8 cellular contexts compared by ENCODE assay signal in genomic region chr7:76166404-76167255, GRCh38. TPM values are rescaled to one million over a fixed set of nuclear protein-coding genes. Genes with fewer than 3 reads are reported as not detected.
DNase-seq lines count a peak whose midpoint lies in the region; ATAC-seq, FAIRE-seq and TF ChIP-seq lines count a peak whose summit lies in the region.

No MANE protein-coding gene starts in this region.

- peak overlapping the region; percentile 67 to 73 for H3K4me3 ChIP-seq in HCT116 (replicated peaks in 1 of 2; ENCODE audit: low read depth in 1 of 2, low read length in 2 of 2)
- H3K4me3 ChIP-seq in neuron (ENCODE audit: low read length), result peak overlapping the region; percentile 67
- peak overlapping the region; percentile 78 to 87 for H3K4me3 ChIP-seq in stomach smooth muscle (ENCODE audit: low read length in 2 of 2)

- TF ChIP-seq POLR2A in HCT116 (IDR thresholded peaks at IDR 0.05; ENCODE audit: borderline replicate concordance, extremely low read depth, insufficient read depth, insufficient read length), result peak; percentile 75

- FAIRE-seq in frontal cortex (lab: Jason Lieb, UNC), result no peak

- no peaks in the 10 kb centered on the region for H3K36me3 ChIP-seq in HCT116 (ENCODE audit: control insufficient read depth in 1 of 2, insufficient read depth in 2 of 2, low read length in 2 of 2)
- no peaks in the 10 kb centered on the region for H3K36me3 ChIP-seq in neuron (ENCODE audit: insufficient read depth, low read length)
- H3K36me3 ChIP-seq in stomach smooth muscle (ENCODE audit: control insufficient read depth in 2 of 2, insufficient read depth in 2 of 2, low read length in 2 of 2), result no peaks in the 10 kb centered on the region

- ATAC-seq in HCT116, result peak; percentile 92

- DNase-seq in GF-D8 (lab: John Stamatoyannopoulos, UW) (peak; percentile 33), HCT116 (ENCODE audit: low read depth, low spot score) (peak; percentile 93), MV-4-11 (lab: John Stamatoyannopoulos, UW) (peak; percentile 91), SK-MEL-5 (ENCODE audit: low read depth, low spot score) (peak; percentile 98), frontal cortex (ENCODE audit: low spot score in 2 of 2) (peak; percentile 88 to 94)
- DNase-seq in activated naive CD4-positive, alpha-beta T cell treated with anti-CD3 and anti-CD28 coated beads, Interleukin-2, amount 10 ng/mL, durations not matched to agents 7 days and 5 days, result peak; percentile 94

- no peaks in the 10 kb centered on the region for H3K79me2 ChIP-seq in HCT116 (ENCODE audit: insufficient read depth, low read length)

- no peak for TF ChIP-seq CTCF in HCT116 (IDR thresholded peaks at IDR 0.05 in 2 of 3, conservative IDR thresholded peaks at IDR 0.05 in 1 of 3; ENCODE audit: borderline replicate concordance in 1 of 3, insufficient read depth in 1 of 3, low read depth in 2 of 3, low read length in 2 of 3)

- no peaks in the 10 kb centered on the region for H3K9me2 ChIP-seq in HCT116 (ENCODE audit: insufficient read depth)

- CTCF ChIA-PET in HCT116 (lab: Charles Lee), result interaction anchor here (1.0 to 1.7 kb wide), 4 partner anchors 12 to 147 kb away, joined by 3 to 5 read pairs (median 4); partner anchors contain the start of genes MDH2 and STYXL1
- CTCF ChIA-PET in activated naive CD4-positive, alpha-beta T cell treated with anti-CD3 and anti-CD28 coated beads, Interleukin-2, amount 10 ng/mL, durations not matched to agents 7 days and 5 days (lab: Charles Lee), result interaction anchor here (1.0 to 3.1 kb wide), 4 partner anchors 11 to 151 kb away, joined by 3 to 20 read pairs (median 4); no protein-coding TSS in a partner anchor

- peak overlapping the region; percentile 80 for H3K4me3 Mint-ChIP-seq in activated naive CD4-positive, alpha-beta T cell treated with anti-CD3 and anti-CD28 coated beads, Interleukin-2, amount 10 ng/mL, durations not matched to agents 7 days and 5 days

- TSS peak; percentile 99 for BruUV-seq in HCT116 (replicated peaks; lab: Mats Ljungman, UMichigan)

- no peaks in the 10 kb centered on the region for H3K9me3 ChIP-seq in HCT116 (ENCODE audit: control insufficient read depth in 1 of 2, insufficient read depth in 1 of 2, low read depth in 1 of 2, low read length in 2 of 2)
- no peaks in the 10 kb centered on the region for H3K9me3 ChIP-seq in neuron (ENCODE audit: low read length)
- H3K9me3 ChIP-seq in stomach smooth muscle (ENCODE audit: control insufficient read depth in 2 of 2, low read length in 2 of 2), result no peaks in the 10 kb centered on the region

- in situ Hi-C loops in SK-MEL-5 (cut with HindIII; ENCODE audit: low pct_unique_long_range_greater_than_20kb, low sequenced_read_pairs), result no loop called here

- peaks cover 2 to 13% of the 10 kb centered on the region in 2 experiments; a peak in 1 of 4 replicates for H3K4me1 ChIP-seq in HCT116 (ENCODE audit: control insufficient read depth in 1 of 2, insufficient read depth in 2 of 2, low read length in 2 of 2)
- no peaks in the 10 kb centered on the region for H3K4me1 ChIP-seq in neuron (ENCODE audit: insufficient read depth, low read length)
- peaks cover 11% of the 10 kb centered on the region for H3K4me1 ChIP-seq in stomach smooth muscle (ENCODE audit: control insufficient read depth, insufficient read depth, low read length)

- H3K27me3 Mint-ChIP-seq in activated naive CD4-positive, alpha-beta T cell treated with anti-CD3 and anti-CD28 coated beads, Interleukin-2, amount 10 ng/mL, durations not matched to agents 7 days and 5 days, result no peaks in the 10 kb centered on the region

- POLR2A ChIA-PET in HCT116 (lab: Charles Lee), result interaction anchor here (0.6 to 1.3 kb wide), 9 partner anchors 12 to 140 kb away, joined by 3 to 5 read pairs (median 3); partner anchors contain the start of genes MDH2 and STYXL1

- H3K9me3 Mint-ChIP-seq in activated naive CD4-positive, alpha-beta T cell treated with anti-CD3 and anti-CD28 coated beads, Interleukin-2, amount 10 ng/mL, durations not matched to agents 7 days and 5 days, result no peaks in the 10 kb centered on the region

- intact Hi-C loops in HCT116 (cut with micrococcal nuclease), result no loop called here

- H3K36me3 Mint-ChIP-seq in activated naive CD4-positive, alpha-beta T cell treated with anti-CD3 and anti-CD28 coated beads, Interleukin-2, amount 10 ng/mL, durations not matched to agents 7 days and 5 days, result no peaks in the 10 kb centered on the region

- H4K20me1 ChIP-seq in HCT116 (ENCODE audit: insufficient read depth), result no peaks in the 10 kb centered on the region

- no peak for TF ChIP-seq RAD21 in HCT116 (IDR thresholded peaks at IDR 0.05; ENCODE audit: low read depth)

- H3K27ac Mint-ChIP-seq in activated naive CD4-positive, alpha-beta T cell treated with anti-CD3 and anti-CD28 coated beads, Interleukin-2, amount 10 ng/mL, durations not matched to agents 7 days and 5 days, result peak overlapping the region; percentile 84

- RAD21 ChIA-PET in HCT116 (lab: Charles Lee; ENCODE audit: low non-redundant PET in 1 of 2, low total read pairs in 2 of 2, uncharacterized antibody in 2 of 2, unreplicated experiment in 2 of 2), result no interaction called here

- H3K27ac ChIP-seq in HCT116 (ENCODE audit: low read depth, low read length), result peak overlapping the region; percentile 56
- H3K27ac ChIP-seq in stomach smooth muscle (ENCODE audit: low read length), result peak overlapping the region; percentile 87

- H3K4me1 Mint-ChIP-seq in activated naive CD4-positive, alpha-beta T cell treated with anti-CD3 and anti-CD28 coated beads, Interleukin-2, amount 10 ng/mL, durations not matched to agents 7 days and 5 days, result peaks cover 11% of the 10 kb centered on the region

- H3K27me3 ChIP-seq in HCT116 (ENCODE audit: insufficient read depth, low read length) (no peaks in the 10 kb centered on the region), neuron (ENCODE audit: insufficient read depth, low read length) (no peaks in the 10 kb centered on the region), stomach smooth muscle (ENCODE audit: control insufficient read depth in 1 of 2, insufficient read depth in 2 of 2, low read length in 2 of 2) (no peaks in the 10 kb centered on the region)

- H2AFZ ChIP-seq in HCT116 (ENCODE audit: low read depth, low read length, poor library complexity, severe bottlenecking) (peak overlapping the region; percentile 90), neuron (ENCODE audit: low read depth, low read length) (peak overlapping the region; percentile 65)

- peak overlapping the region; percentile 93 for H3K4me2 ChIP-seq in HCT116 (ENCODE audit: low read length)

- peak overlapping the region; percentile 72 for H3K9ac ChIP-seq in HCT116 (ENCODE audit: low read length)
- peak overlapping the region; percentile 73 to 83 for H3K9ac ChIP-seq in stomach smooth muscle (ENCODE audit: low read length in 2 of 2)

TF ChIP-seq in HCT116, 20 proteins besides CTCF, POLR2A, EP300 and RAD21:
- peak; percentile 36 for TF ChIP-seq TCF7L2 (IDR thresholded peaks at IDR 0.05; ENCODE audit: borderline replicate concordance, extremely low read depth, insufficient read depth, insufficient read length)
- no peak for TF ChIP-seq FOSL1 (IDR thresholded peaks at IDR 0.05; ENCODE audit: low read depth)
- TF ChIP-seq EGR1 (IDR thresholded peaks at IDR 0.05; ENCODE audit: low read depth), result no peak
- peak; percentile 92 for TF ChIP-seq POLR2AphosphoS5 (IDR thresholded peaks at IDR 0.05; ENCODE audit: low read depth, low read length)
- TF ChIP-seq CBX3 (IDR thresholded peaks at IDR 0.05; ENCODE audit: low read depth), result no peak
- TF ChIP-seq JUND (IDR thresholded peaks at IDR 0.05), result no peak
- 0 out of 2 replicates have a peak, but pooled peaks have one; percentile 44 for TF ChIP-seq SIN3A (IDR thresholded peaks at IDR 0.05; ENCODE audit: low read depth)
- no peak for TF ChIP-seq MAX (IDR thresholded peaks at IDR 0.05)
- peak; percentile 40 for TF ChIP-seq YY1 (IDR thresholded peaks at IDR 0.05; ENCODE audit: extremely low read depth, insufficient replicate concordance, low read depth, low read length)
- TF ChIP-seq SP1 (IDR thresholded peaks at IDR 0.05; ENCODE audit: low read depth), result peak; percentile 66
- no peak for TF ChIP-seq EZH2 (IDR thresholded peaks at IDR 0.05)

RNA-seq across cellular contexts. Expression of gene SRRM3, which starts 35.1 kb away (rescaled TPM):
- total RNA-seq in HCT116 (2021; ENCODE audit: unreplicated experiment), result 12.7 TPM
- 13.4 and 14.7 TPM in 2 replicates for polyA plus RNA-seq in HCT116 (2012)
- 13.1 and 16.4 TPM in 2 replicates for total RNA-seq in SK-MEL-5 (2014; rRNA removed; shearing (Covaris generic))
- polyA plus RNA-seq in SK-MEL-5 (2015; cell fraction: cytosol; rRNA removed), result 38.8 and 44.1 TPM in 2 replicates
- 27.2 and 35.6 TPM in 2 replicates for polyA plus RNA-seq in SK-MEL-5 (2015; cell fraction: nucleus; rRNA removed)
- 6.1 TPM for total RNA-seq in frontal cortex

Comparison
In these comparisons a context has a peak if more than half of its experiments do, and no peak if none do; other contexts are left out.
1. Peak in every context shown above with its lines: DNase-seq, ATAC-seq, H3K4me3 ChIP-seq and H3K27ac ChIP-seq.
2. DNase-seq: peak in every context shown above with its lines; median percentile 98 in SK-MEL-5; 94 in activated naive CD4-positive, alpha-beta T cell treated with anti-CD3 and anti-CD28 coated beads, Interleukin-2, amount 10 ng/mL, durations not matched to agents 7 days and 5 days; 93 in HCT116; 91 in MV-4-11; 91 in frontal cortex; 33 in GF-D8.